ENCODE assay signal across 26 cellular contexts in the genomic region with DNA sequence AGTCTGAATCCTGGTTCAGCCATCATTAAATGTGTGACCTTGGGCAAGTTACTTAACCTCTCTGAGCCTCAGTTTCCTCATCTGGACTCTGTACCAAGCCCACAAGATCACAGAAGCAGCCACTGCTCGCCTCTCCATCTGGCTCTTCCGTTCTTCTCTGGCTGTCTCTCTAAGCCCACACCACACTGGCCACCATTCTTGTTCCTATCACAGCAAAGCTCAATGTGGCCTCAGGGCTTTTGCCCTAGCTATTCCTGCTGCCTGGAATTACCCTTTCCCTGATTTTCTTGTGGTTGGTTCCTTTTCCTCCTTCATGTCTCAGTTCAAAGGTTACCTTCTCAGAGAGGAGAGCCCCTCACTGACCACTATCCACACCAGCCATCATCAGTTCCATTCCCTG. TPM values are rescaled to one million over a fixed set of nuclear protein-coding genes. Genes with fewer than 3 reads are reported as not detected.
A peak's percentile ranks its signal among the peaks of the same experiment; 100 is the strongest.
DNase-seq lines count a peak whose midpoint lies in the region; ATAC-seq, FAIRE-seq and TF ChIP-seq lines count a peak whose summit lies in the region.
"Had no signal": no experiment of that assay in that cellular context is flagged by ENCODE, and none has a peak within 500 bp of the region (broad histone marks: within the 10 kb centered on the region; RNA-seq: fewer than 3 reads in every experiment).

No MANE protein-coding gene starts in this region.

- no peaks in the 10 kb centered on the region for H3K27me3 ChIP-seq in BLaER1 treated with 17β-estradiol and CSF1 and Interleukin-3, amounts not matched to agents 10 nM and 100 nM
- H3K27me3 ChIP-seq: BE2C, SJSA1 had no signal

- ATAC-seq in A549, result no peak
- ATAC-seq: HCT116, Right ventricle myocardium inferior, T-cell had no signal

- FAIRE-seq in A549 (lab: Jason Lieb, UNC), result no peak
- FAIRE-seq: D721Med, G401.6, RCC 7860 had no signal

- H3K36me3 ChIP-seq in BLaER1 treated with 17β-estradiol and CSF1 and Interleukin-3, amounts not matched to agents 10 nM and 100 nM, result peaks cover 0 to 5% (median 0%) of the 10 kb centered on the region in 11 experiments; a peak in 1 of 22 replicates
- H3K36me3 ChIP-seq: BE2C, SJSA1 had no signal

- POLR2A ChIA-PET in A549 (lab: Yijun Ruan, JAX), result no interaction called here

- peaks cover 35% of the 10 kb centered on the region for H3K4me1 Mint-ChIP-seq in chondrocyte (ENCODE audit: low read depth)

- H3K36me3 Mint-ChIP-seq in chondrocyte (ENCODE audit: low read depth), result peaks cover 2% of the 10 kb centered on the region
- H3K36me3 Mint-ChIP-seq: T-cell had no signal

- TF ChIP-seq EP300 in A549 (IDR thresholded peaks at IDR 0.05), result no peak

- H3K4me3 ChIP-seq in A549, result no peak overlapping the region
- peak overlapping the region in 4 of 10 experiments; percentile 55 to 71 (median 61); a peak in 7 of 20 replicates for H3K4me3 ChIP-seq in BLaER1 treated with 17β-estradiol and CSF1 and Interleukin-3, amounts not matched to agents 10 nM and 100 nM
- H3K4me3 ChIP-seq: SJSA1 had no signal

- CTCF ChIA-PET in A549 (lab: Yijun Ruan, JAX), result interaction anchor here (0.6 to 8.1 kb wide), 3 partner anchors 10 to 275 kb away, joined by 3 to 49 read pairs (median 43); partner anchors contain the start of gene CEBPB

- no peak overlapping the region for H3K9ac ChIP-seq in BLaER1 treated with 17β-estradiol and CSF1 and Interleukin-3, amounts not matched to agents 10 nM and 100 nM

- no peaks in the 10 kb centered on the region for H3K9me3 ChIP-seq in A549
- no peaks in the 10 kb centered on the region for H3K9me3 ChIP-seq in BLaER1 treated with 17β-estradiol and CSF1 and Interleukin-3, amounts not matched to agents 10 nM and 100 nM (replicated peaks in 1 of 11)
- H3K9me3 ChIP-seq: BE2C, SJSA1 had no signal

- WGBS in A549 (ENCODE audit: missing lambda C conversion rate), result 96% methylated on average over 2 of the region's 2 CpGs

- no peak for TF ChIP-seq POLR2A in A549 (IDR thresholded peaks at IDR 0.05; ENCODE audit: low read length)

- H3K27me3 Mint-ChIP-seq in chondrocyte (ENCODE audit: low read depth), result no peaks in the 10 kb centered on the region

- H3K27ac ChIP-seq in A549, result peak overlapping the region; percentile 91 to 94; a peak in 4 of 6 replicates
- H3K27ac ChIP-seq in BLaER1 treated with 17β-estradiol and CSF1 and Interleukin-3, amounts not matched to agents 10 nM and 100 nM, result peak overlapping the region in 7 of 11 experiments; percentile 1 to 90 (median 33); a peak in 11 of 22 replicates
- H3K27ac ChIP-seq: HL-60, SJSA1 had no signal

- no peak overlapping the region for H3K4me3 Mint-ChIP-seq in chondrocyte (ENCODE audit: unreplicated experiment)
- H3K4me3 Mint-ChIP-seq: T-cell had no signal

- H3K27ac Mint-ChIP-seq in chondrocyte (ENCODE audit: unreplicated experiment), result no peak overlapping the region
- H3K27ac Mint-ChIP-seq: T-cell had no signal

- DNase-seq in A549 (ENCODE audit: low read depth in 1 of 2, low spot score in 1 of 2), result no peak
- peak; percentile 44 for DNase-seq in RPMI7951 (ENCODE audit: low read depth)
- DNase-seq in islet precursor cell, result peak; percentile 65
- DNase-seq in activated effector memory CD4-positive, alpha-beta T cell treated with Interleukin-2 at 50 U/mL for 16 hours, result no peak
- DNase-seq in chondrocyte (ENCODE audit: low spot score), result no peak
- DNase-seq in NCI-H526 treated with DMSO at 0.1 percent for 48 hours (lab: John Stamatoyannopoulos, UW), result no peak
- DNase-seq in NCI-H226, result no peak
- DNase-seq: BE2C, DMS53, KBM-7, MV-4-11, NCI-H1105, NCI-H1436 treated with DMSO at 0.1 percent for 48 hours, NCI-H187 treated with DMSO at 0.1 percent for 48 hours, NCI-H2171 treated with DMSO at 0.1 percent for 48 hours, NCI-H524, NCI-H774, T-cell had no signal

- no peak overlapping the region for H3K4me2 ChIP-seq in A549
- H3K4me2 ChIP-seq in BLaER1 treated with 17β-estradiol and CSF1 and Interleukin-3, amounts not matched to agents 10 nM and 100 nM, result peak overlapping the region in 9 of 11 experiments; percentile 18 to 98 (median 91); a peak in 17 of 22 replicates

- TF ChIP-seq CTCF in A549 (IDR thresholded peaks at IDR 0.05) (no peak), chondrocyte (IDR thresholded peaks at IDR 0.05) (no peak)

- TF ChIP-seq RAD21 in A549 (conservative IDR thresholded peaks at IDR 0.05 in 1 of 2, IDR thresholded peaks at IDR 0.05 in 1 of 2), result no peak

- peaks cover 2% of the 10 kb centered on the region for H3K9me3 Mint-ChIP-seq in chondrocyte (ENCODE audit: low read depth)
- H3K9me3 Mint-ChIP-seq: T-cell had no signal

- no peaks in the 10 kb centered on the region for H4K20me1 ChIP-seq in BLaER1 treated with 17β-estradiol and CSF1 and Interleukin-3, amounts not matched to agents 10 nM and 100 nM

- peaks cover 43% of the 10 kb centered on the region for H3K4me1 ChIP-seq in A549
- H3K4me1 ChIP-seq in BLaER1 treated with 17β-estradiol and CSF1 and Interleukin-3, amounts not matched to agents 10 nM and 100 nM, result peaks cover 66 to 100% (median 97%) of the 10 kb centered on the region in 10 experiments
- H3K4me1 ChIP-seq: BE2C had no signal

TF ChIP-seq in A549, 52 proteins besides CTCF, POLR2A, EP300 and RAD21:
- no peak for TF ChIP-seq RNF2 (IDR thresholded peaks at IDR 0.05; ENCODE audit: borderline replicate concordance, low read depth)

RNA-seq across cellular contexts. Expression of gene PTPN1, which starts 56.6 kb away (rescaled TPM):
- polyA plus RNA-seq in A549 (2011; rRNA removed) (21.8 and 23.2 TPM in 2 replicates), A549 (2017; fragmentation: RNase III; extraction: RNeasy Plus Mini Kit Qiagen cat#74134 plus additional on column Dnase treatment) (24.3 to 26.7 TPM (median 25.6 TPM) in 3 replicates)
- 17.7 and 21.9 TPM in 2 replicates for polyA plus RNA-seq in A549 (2012; cell fraction: cytosol; rRNA removed)
- polyA plus RNA-seq in A549 (2012; cell fraction: nucleus; rRNA removed), result 22.1 and 27.5 TPM in 2 replicates
- polyA minus RNA-seq in A549 (2011; rRNA and poly(A)+ RNA removed), result 15.7 and 16.0 TPM in 2 replicates
- 42.1 and 42.2 TPM in 2 replicates for total RNA-seq in RPMI7951 (2014; rRNA removed; shearing (Covaris generic))
- 30.3 to 32.4 TPM (median 30.8 TPM) in 3 replicates for total RNA-seq in chondrocyte

Comparison
In these comparisons a context has a peak if more than half of its experiments do, and no peak if none do; other contexts are left out.
1. DNase-seq: peak in RPMI7951 (single experiment) and islet precursor cell (single experiment); none in A549 (0 of 2), activated effector memory CD4-positive, alpha-beta T cell treated with Interleukin-2 at 50 U/mL for 16 hours (single experiment), chondrocyte (single experiment), NCI-H526 treated with DMSO at 0.1 percent for 48 hours (single experiment) and NCI-H226 (single experiment).